Comparison of ENCODE assay signal across 21 cellular contexts in the genomic region with DNA sequence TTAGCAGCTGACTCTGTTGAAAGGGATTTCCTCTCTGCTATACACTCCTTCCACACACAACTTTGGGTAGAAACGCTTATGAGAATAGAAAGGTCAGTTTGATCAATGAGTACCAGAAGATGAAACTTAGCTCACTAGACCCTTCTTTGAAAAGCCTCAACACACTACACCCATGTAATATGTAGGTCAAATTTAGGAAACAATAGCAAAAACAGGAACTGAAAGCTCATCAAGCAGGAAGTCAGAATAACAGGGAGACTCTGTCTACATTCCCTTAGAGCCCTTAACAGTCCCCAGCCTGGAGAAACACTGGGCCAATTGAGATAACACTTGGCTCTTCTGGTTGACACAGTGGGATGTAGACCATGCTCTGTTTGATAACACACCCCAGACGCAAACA. TPM values are rescaled to one million over a fixed set of nuclear protein-coding genes. Genes with fewer than 3 reads are reported as not detected.
DNase-seq lines count a peak whose midpoint lies in the region; ATAC-seq and TF ChIP-seq lines count a peak whose summit lies in the region.
"Had no signal": no experiment of that assay in that cellular context is flagged by ENCODE, and none has a peak within 500 bp of the region (broad histone marks: within the 10 kb centered on the region; RNA-seq: fewer than 3 reads in every experiment).

No MANE protein-coding gene starts in this region.

- ATAC-seq in GM18870 (IDR thresholded peaks at IDR 0.05; ENCODE audit: unreplicated experiment) (peak; percentile 50), HG02938 (IDR thresholded peaks at IDR 0.05; ENCODE audit: unreplicated experiment) (peak; percentile 72), memory B cell (ENCODE audit: low read depth) (peak; percentile 78)
- no peak for ATAC-seq in stimulated activated naive CD8-positive, alpha-beta T cell treated with anti-CD3 and anti-CD28 coated beads, Interleukin-15, Interleukin-2, amounts not matched to agents 100 U/mL and 50 U/mL, for 24 hours
- ATAC-seq: stimulated activated naive CD8-positive, alpha-beta T cell treated with anti-CD3 and anti-CD28 coated beads, Interleukin-15, amount 100 ng/mL, for 72 hours had no signal

- no peak overlapping the region for H3K27ac Mint-ChIP-seq in memory B cell
- H3K27ac Mint-ChIP-seq: nephron had no signal

- H3K27ac ChIP-seq in Peyer's patch, result no peak overlapping the region
- H3K27ac ChIP-seq: esophagus muscularis mucosa, left ventricle myocardium inferior, sigmoid colon had no signal

- no peaks in the 10 kb centered on the region for H3K4me1 ChIP-seq in Peyer's patch
- H3K4me1 ChIP-seq: Caco-2 had no signal

- peaks cover 13% of the 10 kb centered on the region for H3K4me1 Mint-ChIP-seq in memory B cell
- H3K4me1 Mint-ChIP-seq: stimulated activated naive CD8-positive, alpha-beta T cell treated with anti-CD3 and anti-CD28 coated beads, Interleukin-15, amount 100 ng/mL, for 72 hours had no signal

- no peaks in the 10 kb centered on the region for H3K27me3 ChIP-seq in Peyer's patch
- H3K27me3 ChIP-seq: esophagus muscularis mucosa, sigmoid colon had no signal

- no peak overlapping the region for H3K4me3 Mint-ChIP-seq in memory B cell
- H3K4me3 Mint-ChIP-seq: nephron; stimulated activated naive CD8-positive, alpha-beta T cell treated with anti-CD3 and anti-CD28 coated beads, Interleukin-15, amount 100 ng/mL, for 72 hours had no signal

- H3K4me3 ChIP-seq in Peyer's patch, result no peak overlapping the region
- H3K4me3 ChIP-seq: esophagus muscularis mucosa, left ventricle myocardium inferior, sigmoid colon had no signal

- TF ChIP-seq CTCF in Peyer's patch (IDR thresholded peaks at IDR 0.05), result no peak

- no peaks in the 10 kb centered on the region for H3K36me3 ChIP-seq in Peyer's patch
- H3K36me3 ChIP-seq: left ventricle myocardium inferior had no signal

- H3K36me3 Mint-ChIP-seq in memory B cell, result no peaks in the 10 kb centered on the region

- H3K27me3 Mint-ChIP-seq in memory B cell, result peaks cover 5% of the 10 kb centered on the region

- DNase-seq in NAMALWA (ENCODE audit: low spot score) (peak; percentile 5), memory B cell (ENCODE audit: low spot score in 2 of 2) (no peak), Peyer's patch (no peak), activated gamma-delta T cell (lab: John Stamatoyannopoulos, UW) (no peak)
- DNase-seq in stimulated activated naive CD8-positive, alpha-beta T cell treated with anti-CD3 and anti-CD28 coated beads, Interleukin-15, Interleukin-2, amounts not matched to agents 100 U/mL and 50 U/mL, for 24 hours, result no peak
- DNase-seq: activated CD4-positive, alpha-beta T cell treated with anti-CD3 and anti-CD28 coated beads for 1 hour; activated T-cell treated with anti-CD3 and anti-CD28 coated beads for 4 hours; amygdala; Caco-2; hippocampal formation; left ventricle myocardium inferior; NCI-H187 treated with DMSO at 0.1 percent for 48 hours; NK-92 treated with Interleukin-12 subunit alpha and Interleukin-12 subunit beta, amount 100 ng/mL, for 24 hours; sigmoid colon; stimulated activated naive CD8-positive, alpha-beta T cell treated with anti-CD3 and anti-CD28 coated beads, Interleukin-15, amount 100 ng/mL, for 72 hours; SW 1271 had no signal

- H3K9me3 Mint-ChIP-seq in memory B cell, result no peaks in the 10 kb centered on the region
- H3K9me3 Mint-ChIP-seq: nephron; stimulated activated naive CD8-positive, alpha-beta T cell treated with anti-CD3 and anti-CD28 coated beads, Interleukin-15, amount 100 ng/mL, for 72 hours had no signal

- H3K9me3 ChIP-seq in Peyer's patch, result no peaks in the 10 kb centered on the region
- H3K9me3 ChIP-seq: Caco-2, esophagus muscularis mucosa, left ventricle myocardium inferior, sigmoid colon had no signal

- no peak for TF ChIP-seq POLR2A in Peyer's patch (IDR thresholded peaks at IDR 0.05)

RNA-seq across cellular contexts. Expression of gene SRPX2, which starts 30.7 kb away (rescaled TPM):
- 10 to 100 TPM in 2 of 4 donors, 1 to 10 TPM in 2; 8.1 to 66.8 (median 11.2) TPM for total RNA-seq in Peyer's patch
- total RNA-seq: H1 had no signal

RNA-seq across cellular contexts. Expression of gene TSPAN6, which starts 38.1 kb away (rescaled TPM):
- 10 to 100 TPM; 19.0 to 42.9 (median 29.9) TPM for total RNA-seq in Peyer's patch

RNA-seq across cellular contexts. Expression of gene SYTL4, which starts 57.2 kb away (rescaled TPM):
- 100 to 1,000 TPM in 1 of 4 donors, 10 to 100 TPM in 3; 17.7 to 102 (median 31.3) TPM for total RNA-seq in Peyer's patch
